In genomic region chr19:2783781-2784145, GRCh38 we compare ENCODE assay signal across 9 cellular contexts. TPM values are rescaled to one million over a fixed set of nuclear protein-coding genes. Genes with fewer than 3 reads are reported as not detected.
A peak's percentile ranks its signal among the peaks of the same experiment; 100 is the strongest.
DNase-seq lines count a peak whose midpoint lies in the region; ATAC-seq and TF ChIP-seq lines count a peak whose summit lies in the region.
"Had no signal": no experiment of that assay in that cellular context is flagged by ENCODE, and none has a peak within 500 bp of the region (broad histone marks: within the 10 kb centered on the region; RNA-seq: fewer than 3 reads in every experiment).

No MANE protein-coding gene starts in this region.

- no peaks in the 10 kb centered on the region for H3K4me1 ChIP-seq in iPS-15b (ENCODE audit: control insufficient read depth, insufficient read depth, low read length)
- peaks cover 31 to 74% (median 60%) of the 10 kb centered on the region in 4 donors for H3K4me1 ChIP-seq in stomach

- H3K27ac ChIP-seq in stomach: peak overlapping the region in 4 of 5 donors; percentile 66 to 96 (median 94)

- peaks cover 9% of the 10 kb centered on the region for H3K36me3 ChIP-seq in iPS-15b (ENCODE audit: control insufficient read depth, insufficient read depth, low read length)
- peaks cover 0 to 20% (median 9%) of the 10 kb centered on the region in 4 donors for H3K36me3 ChIP-seq in stomach
- H3K36me3 ChIP-seq: thyroid gland had no signal

- H3K27ac Mint-ChIP-seq in activated CD4-positive, alpha-beta T cell treated with anti-CD3 and anti-CD28 coated beads for 36 hours: peak overlapping the region; percentile 98
- peak overlapping the region; percentile 97 for H3K27ac Mint-ChIP-seq in activated CD8-positive, alpha-beta T cell treated with anti-CD3 and anti-CD28 coated beads, Interleukin-2, amount 10 ng/mL, durations not matched to agents 7 days and 5 days

- H3K4me1 Mint-ChIP-seq in activated CD4-positive, alpha-beta T cell treated with anti-CD3 and anti-CD28 coated beads for 36 hours: peaks cover 59% of the 10 kb centered on the region
- H3K4me1 Mint-ChIP-seq in activated CD8-positive, alpha-beta T cell treated with anti-CD3 and anti-CD28 coated beads, Interleukin-2, amount 10 ng/mL, durations not matched to agents 7 days and 5 days (ENCODE audit: low read depth): peaks cover 61% of the 10 kb centered on the region

- intact Hi-C loops in activated CD4-positive, alpha-beta T cell treated with anti-CD3 and anti-CD28 coated beads for 36 hours (cut with DNase I, micrococcal nuclease): loop anchor here (1.0 to 10.0 kb wide), 13 partner anchors 34 to 841 kb away; partner anchors contain the start of genes DOHH (in 1 of the 2), DOT1L (in 1 of the 2), FZR1 (in 1 of the 2) and IZUMO4 (in 1 of the 2)
- intact Hi-C loops in stomach (cut with DNase I; ENCODE audit: low total_unique reads): no loop called here

- 74 to 82% (median 76%) methylated on average over 7 of the region's 7 CpGs for WGBS in stomach, 5 donors

- H3K27me3 ChIP-seq in iPS-15b (ENCODE audit: control insufficient read depth, insufficient read depth, low read length): no peaks in the 10 kb centered on the region
- H3K27me3 ChIP-seq in stomach: no peaks in the 10 kb centered on the region
- H3K27me3 ChIP-seq: thyroid gland had no signal

- TF ChIP-seq POLR2A in stomach (IDR thresholded peaks at IDR 0.05): no peak

- TF ChIP-seq CTCF in stomach (IDR thresholded peaks at IDR 0.05): no peak

- TF ChIP-seq EP300 in stomach (IDR thresholded peaks at IDR 0.05): no peak

- DNase-seq in activated CD4-positive, alpha-beta T cell treated with anti-CD3 and anti-CD28 coated beads for 36 hours: no peak
- DNase-seq in activated CD4-positive, alpha-beta T cell treated with anti-CD3 and anti-CD28 coated beads for 1 hour: no peak
- DNase-seq in activated CD8-positive, alpha-beta T cell treated with anti-CD3 and anti-CD28 coated beads, Interleukin-2, amount 10 ng/mL, durations not matched to agents 7 days and 5 days: no peak
- DNase-seq in stomach (no peak), AML-193 (lab: John Stamatoyannopoulos, UW) (no peak), kidney glomerular epithelial cell (lab: John Stamatoyannopoulos, UW) (no peak)

- POLR2A ChIA-PET in activated CD4-positive, alpha-beta T cell treated with anti-CD3 and anti-CD28 coated beads for 36 hours (lab: Charles Lee): no interaction called here
- POLR2A ChIA-PET in activated CD8-positive, alpha-beta T cell treated with anti-CD3 and anti-CD28 coated beads, Interleukin-2, amount 10 ng/mL, durations not matched to agents 7 days and 5 days (lab: Charles Lee): interaction anchor here (0.6 to 0.7 kb wide), 4 partner anchors 118 to 871 kb away, joined by 3 to 6 read pairs (median 4); no protein-coding TSS in a partner anchor

- H3K27me3 Mint-ChIP-seq in activated CD4-positive, alpha-beta T cell treated with anti-CD3 and anti-CD28 coated beads for 36 hours: no peaks in the 10 kb centered on the region
- H3K27me3 Mint-ChIP-seq in activated CD8-positive, alpha-beta T cell treated with anti-CD3 and anti-CD28 coated beads, Interleukin-2, amount 10 ng/mL, durations not matched to agents 7 days and 5 days (ENCODE audit: low read depth): no peaks in the 10 kb centered on the region

- no peaks in the 10 kb centered on the region for H3K9me3 ChIP-seq in iPS-15b (ENCODE audit: control insufficient read depth, insufficient read depth, low read length)
- no peaks in the 10 kb centered on the region for H3K9me3 ChIP-seq in stomach
- H3K9me3 ChIP-seq: thyroid gland had no signal

- H3K9ac ChIP-seq in iPS-15b (ENCODE audit: low read depth, low read length): no peak overlapping the region

- no peaks in the 10 kb centered on the region for H3K9me3 Mint-ChIP-seq in activated CD4-positive, alpha-beta T cell treated with anti-CD3 and anti-CD28 coated beads for 36 hours (ENCODE audit: low read depth)
- no peaks in the 10 kb centered on the region for H3K9me3 Mint-ChIP-seq in activated CD8-positive, alpha-beta T cell treated with anti-CD3 and anti-CD28 coated beads, Interleukin-2, amount 10 ng/mL, durations not matched to agents 7 days and 5 days (ENCODE audit: insufficient read depth)

- H3K4me3 ChIP-seq in iPS-15b (ENCODE audit: low read depth, low read length): peak overlapping the region; percentile 21
- H3K4me3 ChIP-seq in stomach: peak overlapping the region in 3 of 4 donors; percentile 82 to 98 (median 87)

- peak overlapping the region; percentile 91 for H3K4me3 Mint-ChIP-seq in activated CD4-positive, alpha-beta T cell treated with anti-CD3 and anti-CD28 coated beads for 36 hours
- peak overlapping the region; percentile 88 for H3K4me3 Mint-ChIP-seq in activated CD8-positive, alpha-beta T cell treated with anti-CD3 and anti-CD28 coated beads, Interleukin-2, amount 10 ng/mL, durations not matched to agents 7 days and 5 days

- ATAC-seq in activated CD4-positive, alpha-beta T cell treated with anti-CD3 and anti-CD28 coated beads for 36 hours: no peak
- no peak for ATAC-seq in activated CD8-positive, alpha-beta T cell treated with anti-CD3 and anti-CD28 coated beads, Interleukin-2, amount 10 ng/mL, durations not matched to agents 7 days and 5 days
- no peak for ATAC-seq in HG02870 (IDR thresholded peaks at IDR 0.05; ENCODE audit: unreplicated experiment)

- H3K36me3 Mint-ChIP-seq in activated CD4-positive, alpha-beta T cell treated with anti-CD3 and anti-CD28 coated beads for 36 hours (ENCODE audit: low read depth): peaks cover 18% of the 10 kb centered on the region
- peaks cover 13% of the 10 kb centered on the region for H3K36me3 Mint-ChIP-seq in activated CD8-positive, alpha-beta T cell treated with anti-CD3 and anti-CD28 coated beads, Interleukin-2, amount 10 ng/mL, durations not matched to agents 7 days and 5 days (ENCODE audit: low read depth)

- CTCF ChIA-PET in activated CD4-positive, alpha-beta T cell treated with anti-CD3 and anti-CD28 coated beads for 36 hours (lab: Charles Lee): interaction anchor here (0.6 to 1.1 kb wide), 2 partner anchors 136 to 1111 kb away, joined by 3 to 4 read pairs; no protein-coding TSS in a partner anchor
- CTCF ChIA-PET in activated CD8-positive, alpha-beta T cell treated with anti-CD3 and anti-CD28 coated beads, Interleukin-2, amount 10 ng/mL, durations not matched to agents 7 days and 5 days (lab: Charles Lee): interaction anchor here (0.9 to 1.1 kb wide), 2 partner anchors 15 to 135 kb away, joined by 3 read pairs; no protein-coding TSS in a partner anchor

RNA-seq across cellular contexts. Expression of gene SGTA, which starts 0.7 kb away (rescaled TPM):
- total RNA-seq in activated CD4-positive, alpha-beta T cell treated with anti-CD3 and anti-CD28 coated beads for 36 hours: 10 to 100 TPM; 53.0 to 62.2 TPM
- total RNA-seq in activated CD8-positive, alpha-beta T cell treated with anti-CD3 and anti-CD28 coated beads, Interleukin-2, amount 10 ng/mL, durations not matched to agents 7 days and 5 days: 10 to 100 TPM; 51.0 to 51.1 TPM
- 100 to 1,000 TPM in 1 of 5 donors, 10 to 100 TPM in 4; 18.5 to 173 (median 41.1) TPM for total RNA-seq in stomach
- 10 to 100 TPM; 46.1 to 64.8 (median 59.3) TPM for polyA plus RNA-seq in stomach

RNA-seq across cellular contexts. Expression of gene THOP1, which starts 1.5 kb away (rescaled TPM):
- 100 to 1,000 TPM; 135 to 144 TPM for total RNA-seq in activated CD4-positive, alpha-beta T cell treated with anti-CD3 and anti-CD28 coated beads for 36 hours
- 100 to 1,000 TPM; 106 to 121 TPM for total RNA-seq in activated CD8-positive, alpha-beta T cell treated with anti-CD3 and anti-CD28 coated beads, Interleukin-2, amount 10 ng/mL, durations not matched to agents 7 days and 5 days
- total RNA-seq in stomach: 100 to 1,000 TPM in 1 of 5 donors, 10 to 100 TPM in 4; 16.1 to 244 (median 50.8) TPM
- 10 to 100 TPM; 16.2 to 47.9 (median 46.5) TPM for polyA plus RNA-seq in stomach

RNA-seq across cellular contexts. Expression of gene ZNF554, which starts 35.9 kb away (rescaled TPM):
- 1 to 10 TPM; 1.9 to 2.3 TPM for total RNA-seq in activated CD4-positive, alpha-beta T cell treated with anti-CD3 and anti-CD28 coated beads for 36 hours
- total RNA-seq in activated CD8-positive, alpha-beta T cell treated with anti-CD3 and anti-CD28 coated beads, Interleukin-2, amount 10 ng/mL, durations not matched to agents 7 days and 5 days: 1 to 10 TPM; 2.1 to 2.5 TPM
- 10 to 100 TPM in 2 of 5 donors, 1 to 10 TPM in 2, under 1 TPM in 1; 0.58 to 21.4 (median 7.5) TPM for total RNA-seq in stomach
- polyA plus RNA-seq in stomach: 1 to 10 TPM; 1.6 to 2.7 (median 2.2) TPM

RNA-seq across cellular contexts. Expression of gene SLC39A3, which starts 43.9 kb away (rescaled TPM):
- total RNA-seq in activated CD4-positive, alpha-beta T cell treated with anti-CD3 and anti-CD28 coated beads for 36 hours: 10 to 100 TPM; 26.6 to 46.0 TPM
- 10 to 100 TPM; 28.1 to 38.2 TPM for total RNA-seq in activated CD8-positive, alpha-beta T cell treated with anti-CD3 and anti-CD28 coated beads, Interleukin-2, amount 10 ng/mL, durations not matched to agents 7 days and 5 days
- 10 to 100 TPM in 2 of 5 donors, 1 to 10 TPM in 2, not detected in 1; 3.6 to 33.6 (median 16.4) TPM for total RNA-seq in stomach
- polyA plus RNA-seq in stomach: 10 to 100 TPM in 2 of 3 donors, 1 to 10 TPM in 1; 7.3 to 26.7 (median 14.9) TPM

RNA-seq across cellular contexts. Expression of gene ZNF555, which starts 57.5 kb away (rescaled TPM):
- 1 to 10 TPM; 1.9 TPM for total RNA-seq in activated CD4-positive, alpha-beta T cell treated with anti-CD3 and anti-CD28 coated beads for 36 hours
- total RNA-seq in activated CD8-positive, alpha-beta T cell treated with anti-CD3 and anti-CD28 coated beads, Interleukin-2, amount 10 ng/mL, durations not matched to agents 7 days and 5 days: 1 to 10 TPM; 1.9 to 2.6 TPM
- total RNA-seq in stomach: 10 to 100 TPM in 1 of 5 donors, 1 to 10 TPM in 3, under 1 TPM in 1; 0.58 to 11.2 (median 2.6) TPM
- 1 to 10 TPM; 1.2 to 2.4 (median 1.9) TPM for polyA plus RNA-seq in stomach
